In the genomic region with DNA sequence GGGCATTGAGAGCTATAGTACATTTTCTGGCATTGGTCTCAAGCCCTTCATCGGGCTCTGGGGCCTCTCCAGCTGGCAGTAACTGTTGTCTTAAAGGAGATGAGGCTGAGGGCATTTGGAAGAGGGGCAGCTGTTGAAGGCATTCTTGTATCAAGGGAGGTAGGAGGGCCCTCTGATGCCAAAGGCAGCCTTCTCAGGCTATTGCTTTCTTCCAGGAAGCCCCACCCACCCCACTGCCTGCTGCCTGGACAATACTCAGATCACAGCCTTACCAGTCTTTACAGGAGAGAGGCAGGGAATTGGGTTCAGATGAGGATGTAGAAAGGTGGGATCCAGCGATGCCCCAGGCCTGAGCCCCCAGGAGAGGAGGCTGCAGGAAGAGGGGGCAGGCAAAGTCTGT, we compare ENCODE assay signal across 1 cellular context.
TF ChIP-seq lines count a peak whose summit lies in the region.

No MANE protein-coding gene starts in this region.

TF ChIP-seq in WTC11, 78 proteins besides CTCF, POLR2A, EP300 and RAD21 (continued from another document):
- TF ChIP-seq, protein P1, sequence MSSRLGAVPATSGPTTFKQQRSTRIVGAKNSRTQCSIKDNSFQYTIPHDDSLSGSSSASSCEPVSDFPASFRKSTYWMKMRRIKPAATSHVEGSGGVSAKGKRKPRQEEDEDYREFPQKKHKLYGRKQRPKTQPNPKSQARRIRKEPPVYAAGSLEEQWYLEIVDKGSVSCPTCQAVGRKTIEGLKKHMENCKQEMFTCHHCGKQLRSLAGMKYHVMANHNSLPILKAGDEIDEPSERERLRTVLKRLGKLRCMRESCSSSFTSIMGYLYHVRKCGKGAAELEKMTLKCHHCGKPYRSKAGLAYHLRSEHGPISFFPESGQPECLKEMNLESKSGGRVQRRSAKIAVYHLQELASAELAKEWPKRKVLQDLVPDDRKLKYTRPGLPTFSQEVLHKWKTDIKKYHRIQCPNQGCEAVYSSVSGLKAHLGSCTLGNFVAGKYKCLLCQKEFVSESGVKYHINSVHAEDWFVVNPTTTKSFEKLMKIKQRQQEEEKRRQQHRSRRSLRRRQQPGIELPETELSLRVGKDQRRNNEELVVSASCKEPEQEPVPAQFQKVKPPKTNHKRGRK (CRISPR knock-in tag; IDR thresholded peaks at IDR 0.05; ENCODE audit: borderline replicate concordance) = no peak
- TF ChIP-seq, protein P2, sequence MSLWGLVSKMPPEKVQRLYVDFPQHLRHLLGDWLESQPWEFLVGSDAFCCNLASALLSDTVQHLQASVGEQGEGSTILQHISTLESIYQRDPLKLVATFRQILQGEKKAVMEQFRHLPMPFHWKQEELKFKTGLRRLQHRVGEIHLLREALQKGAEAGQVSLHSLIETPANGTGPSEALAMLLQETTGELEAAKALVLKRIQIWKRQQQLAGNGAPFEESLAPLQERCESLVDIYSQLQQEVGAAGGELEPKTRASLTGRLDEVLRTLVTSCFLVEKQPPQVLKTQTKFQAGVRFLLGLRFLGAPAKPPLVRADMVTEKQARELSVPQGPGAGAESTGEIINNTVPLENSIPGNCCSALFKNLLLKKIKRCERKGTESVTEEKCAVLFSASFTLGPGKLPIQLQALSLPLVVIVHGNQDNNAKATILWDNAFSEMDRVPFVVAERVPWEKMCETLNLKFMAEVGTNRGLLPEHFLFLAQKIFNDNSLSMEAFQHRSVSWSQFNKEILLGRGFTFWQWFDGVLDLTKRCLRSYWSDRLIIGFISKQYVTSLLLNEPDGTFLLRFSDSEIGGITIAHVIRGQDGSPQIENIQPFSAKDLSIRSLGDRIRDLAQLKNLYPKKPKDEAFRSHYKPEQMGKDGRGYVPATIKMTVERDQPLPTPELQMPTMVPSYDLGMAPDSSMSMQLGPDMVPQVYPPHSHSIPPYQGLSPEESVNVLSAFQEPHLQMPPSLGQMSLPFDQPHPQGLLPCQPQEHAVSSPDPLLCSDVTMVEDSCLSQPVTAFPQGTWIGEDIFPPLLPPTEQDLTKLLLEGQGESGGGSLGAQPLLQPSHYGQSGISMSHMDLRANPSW (CRISPR knock-in tag; conservative IDR thresholded peaks at IDR 0.05; ENCODE audit: low read depth) = no peak
- TF ChIP-seq IRF2 (CRISPR knock-in tag; IDR thresholded peaks at IDR 0.05; ENCODE audit: borderline replicate concordance, low read depth) (no peak), TP53 (CRISPR knock-in tag; IDR thresholded peaks at IDR 0.05) (no peak), RELA (CRISPR knock-in tag; IDR thresholded peaks at IDR 0.05; ENCODE audit: borderline replicate concordance) (no peak), GRHL2 (CRISPR knock-in tag; IDR thresholded peaks at IDR 0.05; ENCODE audit: insufficient replicate concordance, severe bottlenecking) (no peak)
